Comparison of ENCODE assay signal across 10 cellular contexts in genomic region chr2:28626891-28627421, GRCh38.
A peak's percentile ranks its signal among the peaks of the same experiment; 100 is the strongest.
DNase-seq lines count a peak whose midpoint lies in the region; ATAC-seq and TF ChIP-seq lines count a peak whose summit lies in the region.
"Had no signal": no experiment of that assay in that cellular context is flagged by ENCODE, and none has a peak within 500 bp of the region (broad histone marks: within the 10 kb centered on the region; RNA-seq: fewer than 3 reads in every experiment).

No MANE protein-coding gene starts in this region.

- H3K4me3 Mint-ChIP-seq in T-helper 2 cell treated with Interferon-gamma antibody and Interleukin-4, amounts not matched to agents 5 μg/mL and 100 μg/mL, for 36 hours, result no peak overlapping the region

- H3K27me3 Mint-ChIP-seq in T-helper 2 cell treated with Interferon-gamma antibody and Interleukin-4, amounts not matched to agents 5 μg/mL and 100 μg/mL, for 36 hours (ENCODE audit: low read depth), result no peaks in the 10 kb centered on the region

- H3K36me3 Mint-ChIP-seq in T-helper 2 cell treated with Interferon-gamma antibody and Interleukin-4, amounts not matched to agents 5 μg/mL and 100 μg/mL, for 36 hours (ENCODE audit: low read depth), result peaks cover 1% of the 10 kb centered on the region

- H3K4me1 ChIP-seq in lower lobe of right lung, result peaks cover 33% of the 10 kb centered on the region
- peaks cover 36% of the 10 kb centered on the region for H3K4me1 ChIP-seq in suprapubic skin
- peaks cover 32% of the 10 kb centered on the region for H3K4me1 ChIP-seq in effector memory CD4-positive, alpha-beta T cell (ENCODE audit: control insufficient read depth, insufficient read depth, low read length, poor library complexity, severe bottlenecking)

- ATAC-seq in lower lobe of right lung (peak; percentile 5 to 16), HG03521 (IDR thresholded peaks at IDR 0.05; ENCODE audit: unreplicated experiment) (no peak)

- peaks cover 47% of the 10 kb centered on the region for H3K4me1 Mint-ChIP-seq in T-helper 2 cell treated with Interferon-gamma antibody and Interleukin-4, amounts not matched to agents 5 μg/mL and 100 μg/mL, for 36 hours (ENCODE audit: low read depth)

- TF ChIP-seq EP300 in suprapubic skin (IDR thresholded peaks at IDR 0.05), result peak; percentile 95

- TF ChIP-seq POLR2A in suprapubic skin (IDR thresholded peaks at IDR 0.05), result no peak

- 84% methylated on average over 7 of the region's 7 CpGs for WGBS in suprapubic skin

- H3K4me3 ChIP-seq in lower lobe of right lung (no peak overlapping the region), suprapubic skin (no peak overlapping the region)
- H3K4me3 ChIP-seq in effector memory CD4-positive, alpha-beta T cell (ENCODE audit: insufficient read depth, low read depth, low read length, poor library complexity, severe bottlenecking), result no peak overlapping the region

- H3K27ac ChIP-seq in lower lobe of right lung (peak overlapping the region; percentile 89), suprapubic skin (peak overlapping the region; percentile 92)
- no peak overlapping the region for H3K27ac ChIP-seq in effector memory CD4-positive, alpha-beta T cell (ENCODE audit: insufficient read depth, low read length, poor library complexity, severe bottlenecking)
- H3K27ac ChIP-seq: KMS-11 had no signal

- no peaks in the 10 kb centered on the region for H3K27me3 ChIP-seq in lower lobe of right lung (ENCODE audit: low read depth)
- H3K27me3 ChIP-seq in suprapubic skin, result no peaks in the 10 kb centered on the region
- no peaks in the 10 kb centered on the region for H3K27me3 ChIP-seq in effector memory CD4-positive, alpha-beta T cell (replicated peaks; ENCODE audit: control insufficient read depth, insufficient read depth, low read length, poor library complexity, severe bottlenecking)

- H3K27ac Mint-ChIP-seq in T-helper 2 cell treated with Interferon-gamma antibody and Interleukin-4, amounts not matched to agents 5 μg/mL and 100 μg/mL, for 36 hours, result peak overlapping the region; percentile 49

- H3K9me3 ChIP-seq in lower lobe of right lung (no peaks in the 10 kb centered on the region), suprapubic skin (no peaks in the 10 kb centered on the region)
- no peaks in the 10 kb centered on the region for H3K9me3 ChIP-seq in effector memory CD4-positive, alpha-beta T cell (ENCODE audit: control insufficient read depth, low read length)

- H3K36me3 ChIP-seq in lower lobe of right lung (no peaks in the 10 kb centered on the region), suprapubic skin (no peaks in the 10 kb centered on the region)
- H3K36me3 ChIP-seq in effector memory CD4-positive, alpha-beta T cell (ENCODE audit: control insufficient read depth, insufficient read depth, low read length), result no peaks in the 10 kb centered on the region

- intact Hi-C loops in lower lobe of right lung (cut with DNase I), result no loop called here

- TF ChIP-seq CTCF in lower lobe of right lung (IDR thresholded peaks at IDR 0.05) (no peak), suprapubic skin (IDR thresholded peaks at IDR 0.05) (no peak)

- peaks cover 5% of the 10 kb centered on the region for H3K9me3 Mint-ChIP-seq in T-helper 2 cell treated with Interferon-gamma antibody and Interleukin-4, amounts not matched to agents 5 μg/mL and 100 μg/mL, for 36 hours

- no peak for DNase-seq in T-helper 2 cell treated with Interferon-gamma antibody and Interleukin-4, amounts not matched to agents 5 μg/mL and 100 μg/mL, for 36 hours (ENCODE audit: low spot score)
- no peak for DNase-seq in T-helper 2 cell
- DNase-seq in astrocyte of the hippocampus (ENCODE audit: low read depth, low spot score), result peak; percentile 76
- no peak for DNase-seq in lower lobe of right lung
- DNase-seq in suprapubic skin (ENCODE audit: low spot score in 2 of 2), result no peak
- no peak for DNase-seq in effector memory CD4-positive, alpha-beta T cell
- no peak for DNase-seq in mesenteric fat pad (ENCODE audit: low spot score)
- DNase-seq: substantia nigra had no signal
